In genomic region chr3:23202203-23202920, GRCh38 we compare ENCODE assay signal across 8 cellular contexts. TPM values are rescaled to one million over a fixed set of nuclear protein-coding genes. Genes with fewer than 3 reads are reported as not detected.
DNase-seq lines count a peak whose midpoint lies in the region; ATAC-seq and TF ChIP-seq lines count a peak whose summit lies in the region.

No MANE protein-coding gene starts in this region.

- ATAC-seq in GM21723 (IDR thresholded peaks at IDR 0.05; ENCODE audit: unreplicated experiment): peak; percentile 30
- peak; percentile 20 for ATAC-seq in stimulated activated effector memory CD8-positive, alpha-beta T cell treated with anti-CD3 and anti-CD28 coated beads, Interleukin-12 subunit alpha, Interleukin-12 subunit beta, amount 100 ng/mL, for 72 hours

- peak overlapping the region; percentile 47 for H3K4me3 ChIP-seq in MG63

- peak overlapping the region in 1 of 5 experiments; percentile 15 for H3K27ac Mint-ChIP-seq in brain
- no peak overlapping the region for H3K27ac Mint-ChIP-seq in stimulated activated effector memory CD8-positive, alpha-beta T cell treated with anti-CD3 and anti-CD28 coated beads, Interleukin-12 subunit alpha, Interleukin-12 subunit beta, amount 100 ng/mL, for 72 hours

- H3K36me3 ChIP-seq in MG63: no peaks in the 10 kb centered on the region

- no peaks in the 10 kb centered on the region for H3K27me3 ChIP-seq in MG63

- H3K9me3 ChIP-seq in MG63: no peaks in the 10 kb centered on the region

- no peaks in the 10 kb centered on the region for H3K9me3 Mint-ChIP-seq in brain
- H3K9me3 Mint-ChIP-seq in stimulated activated effector memory CD8-positive, alpha-beta T cell treated with anti-CD3 and anti-CD28 coated beads, Interleukin-12 subunit alpha, Interleukin-12 subunit beta, amount 100 ng/mL, for 72 hours: no peaks in the 10 kb centered on the region

- peak overlapping the region; percentile 69 to 87 (median 81) for H3K4me3 Mint-ChIP-seq in brain
- H3K4me3 Mint-ChIP-seq in stimulated activated effector memory CD8-positive, alpha-beta T cell treated with anti-CD3 and anti-CD28 coated beads, Interleukin-12 subunit alpha, Interleukin-12 subunit beta, amount 100 ng/mL, for 72 hours: peak overlapping the region; percentile 42

- DNase-seq in ELF-1 (ENCODE audit: low read depth, low spot score): peak; percentile 45
- DNase-seq in MG63: peak; percentile 1
- DNase-seq in islet precursor cell: peak; percentile 67
- DNase-seq in stimulated activated effector memory CD8-positive, alpha-beta T cell treated with anti-CD3 and anti-CD28 coated beads, Interleukin-12 subunit alpha, Interleukin-12 subunit beta, amount 100 ng/mL, for 72 hours (ENCODE audit: low spot score in 2 of 2): peak; percentile 2 to 49
- DNase-seq in mesenteric fat pad (ENCODE audit: low spot score): no peak
- no peak for DNase-seq in DMS114 treated with DMSO at 0.1 percent for 48 hours (lab: John Stamatoyannopoulos, UW; ENCODE audit: unreplicated experiment)

- peaks cover 38% of the 10 kb centered on the region for H3K27me3 Mint-ChIP-seq in brain

- H3K4me1 Mint-ChIP-seq in brain: peaks cover 29% of the 10 kb centered on the region
- peaks cover 14% of the 10 kb centered on the region for H3K4me1 Mint-ChIP-seq in stimulated activated effector memory CD8-positive, alpha-beta T cell treated with anti-CD3 and anti-CD28 coated beads, Interleukin-12 subunit alpha, Interleukin-12 subunit beta, amount 100 ng/mL, for 72 hours

- no peaks in the 10 kb centered on the region for H3K36me3 Mint-ChIP-seq in brain
- no peaks in the 10 kb centered on the region for H3K36me3 Mint-ChIP-seq in stimulated activated effector memory CD8-positive, alpha-beta T cell treated with anti-CD3 and anti-CD28 coated beads, Interleukin-12 subunit alpha, Interleukin-12 subunit beta, amount 100 ng/mL, for 72 hours

- TF ChIP-seq CTCF in brain (conservative IDR thresholded peaks at IDR 0.05): no peak

RNA-seq across cellular contexts. Expression of gene UBE2E2, which starts 0.8 kb away (rescaled TPM):
- total RNA-seq in MG63 (2014; rRNA removed; shearing (Covaris generic); ENCODE audit: low replicate concordance): 24.3 and 27.7 TPM in 2 replicates
- polyA plus RNA-seq in brain (ENCODE audit: insufficient read depth, low read depth, low replicate concordance): 33.3 TPM
- 64.6 TPM for total RNA-seq in mesenteric fat pad

Comparison
In these comparisons a context has a peak if more than half of its experiments do, and no peak if none do; other contexts are left out.
1. DNase-seq: peak in ELF-1 (single experiment), MG63 (single experiment), islet precursor cell (single experiment) and stimulated activated effector memory CD8-positive, alpha-beta T cell treated with anti-CD3 and anti-CD28 coated beads, Interleukin-12 subunit alpha, Interleukin-12 subunit beta, amount 100 ng/mL, for 72 hours (2 of 2); none in mesenteric fat pad (single experiment) and DMS114 treated with DMSO at 0.1 percent for 48 hours (single experiment).